ENCODE assay signal across 17 cellular contexts in the genomic region with DNA sequence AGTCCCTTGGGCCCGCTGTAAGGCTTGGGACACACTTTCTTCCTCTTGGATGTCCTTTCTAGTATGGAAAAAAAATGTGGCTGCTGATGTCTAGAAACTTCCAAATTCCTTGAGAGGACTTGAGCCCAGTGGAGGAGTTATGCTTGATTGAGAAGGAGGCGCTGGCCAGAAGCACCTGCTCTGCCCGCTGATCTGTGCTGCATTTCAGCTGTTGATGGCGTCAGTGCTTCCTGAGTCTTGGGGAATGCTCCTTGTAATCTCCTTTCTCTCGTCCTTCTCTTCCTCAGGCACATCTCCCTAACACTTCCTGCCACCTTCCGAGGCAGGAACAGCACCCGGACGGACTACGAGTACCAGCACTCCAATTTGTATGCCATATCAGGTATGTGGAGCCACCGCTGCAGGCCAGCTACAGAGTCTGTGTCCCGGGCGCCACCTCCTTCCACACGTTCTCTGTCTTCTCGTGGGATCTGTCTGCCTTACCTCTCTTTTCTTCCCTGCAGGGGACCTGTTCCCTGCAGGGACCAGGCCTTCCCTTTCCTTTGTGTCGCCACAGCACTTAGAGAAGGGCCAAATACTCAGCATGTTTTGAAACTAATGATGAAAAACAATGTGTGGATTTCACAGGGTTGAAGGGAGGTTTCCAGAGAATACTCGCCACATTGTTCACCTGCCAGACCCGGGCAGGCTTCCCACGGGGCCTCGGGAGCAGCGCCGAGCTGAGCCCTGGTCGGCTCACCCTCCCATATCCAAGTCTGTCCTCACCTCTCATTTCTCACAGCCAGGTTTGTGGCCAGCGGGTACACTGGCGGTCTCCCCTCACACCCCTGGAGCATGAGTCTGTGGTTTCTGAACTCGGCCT.
A peak's percentile ranks its signal among the peaks of the same experiment; 100 is the strongest.
DNase-seq lines count a peak whose midpoint lies in the region; ATAC-seq, FAIRE-seq and TF ChIP-seq lines count a peak whose summit lies in the region.
"Had no signal": no experiment of that assay in that cellular context is flagged by ENCODE, and none has a peak within 500 bp of the region (broad histone marks: within the 10 kb centered on the region; RNA-seq: fewer than 3 reads in every experiment).

No MANE protein-coding gene starts in this region.

- H3K9me2 ChIP-seq in GM23338 (ENCODE audit: insufficient read depth) = no peaks in the 10 kb centered on the region

- no peak overlapping the region for H2AFZ ChIP-seq in GM23338

- ATAC-seq in GM23338 (peak; percentile 84), HG03442 (IDR thresholded peaks at IDR 0.05; ENCODE audit: unreplicated experiment) (no peak)

- no peaks in the 10 kb centered on the region for H3K27me3 Mint-ChIP-seq in GM23338 (ENCODE audit: insufficient read depth, low read depth, poor library complexity)

- no peaks in the 10 kb centered on the region for H3F3A ChIP-seq in GM23338 (replicated peaks; ENCODE audit: low read depth)

- H3K4me2 ChIP-seq in BLaER1 = peak overlapping the region; percentile 64
- H3K4me2 ChIP-seq in GM23338 = peak overlapping the region; percentile 30; the same call in 1 of the 2 replicates

- H3K4me3 ChIP-seq in BLaER1 (no peak overlapping the region), GM23338 (no peak overlapping the region)

- FAIRE-seq in frontal cortex (lab: Jason Lieb, UNC) = no peak

- no peaks in the 10 kb centered on the region for H3K36me3 ChIP-seq in BLaER1
- no peaks in the 10 kb centered on the region; the same call in 1 of the 2 replicates for H3K36me3 ChIP-seq in GM23338 (ENCODE audit: insufficient read depth)
- H3K36me3 ChIP-seq: brain microvascular endothelial cell had no signal

- H3K4me1 Mint-ChIP-seq in GM23338 = peaks cover 46% of the 10 kb centered on the region

- H3K27ac ChIP-seq in BLaER1 (no peak overlapping the region), GM23338 (ENCODE audit: low read depth) (no peak overlapping the region)
- H3K27ac ChIP-seq: brain microvascular endothelial cell, foreskin keratinocyte had no signal

- peak overlapping the region; percentile 54; the same call in 1 of the 2 replicates for H3K27ac Mint-ChIP-seq in GM23338
- H3K27ac Mint-ChIP-seq: HFFc6 had no signal

- H3K9me3 ChIP-seq in BLaER1 = no peaks in the 10 kb centered on the region

- DNase-seq in GM23338 (ENCODE audit: low spot score) = peak; percentile 61
- DNase-seq in NCI-H774 (lab: John Stamatoyannopoulos, UW) = peak; percentile 68
- peak; percentile 45 for DNase-seq in iPS-NIHi7 (ENCODE audit: extremely low spot score)
- no peak for DNase-seq in frontal cortex (ENCODE audit: low spot score in 2 of 2)
- DNase-seq in NCI-H1694 (lab: John Stamatoyannopoulos, UW) = no peak
- DNase-seq in NCI-H1105 (lab: John Stamatoyannopoulos, UW) = no peak
- DNase-seq: activated CD4-positive, alpha-beta T cell treated with anti-CD3 and anti-CD28 coated beads, Interleukin-2, amount 50 U/mL, for 48 hours; activated gamma-delta T cell; DMS 273 treated with DMSO at 0.1 percent for 48 hours; RPMI8226; stimulated activated CD4-positive, alpha-beta T cell treated with anti-CD3 and anti-CD28 coated beads, Interleukin-2, amount 100 ng/mL, for 24 hours; trophoblast cell had no signal

- H3K79me2 ChIP-seq in GM23338 (replicated peaks; ENCODE audit: insufficient read depth) = no peaks in the 10 kb centered on the region

- H4K20me1 ChIP-seq in BLaER1 = no peaks in the 10 kb centered on the region
- no peaks in the 10 kb centered on the region; the same call in 1 of the 2 replicates for H4K20me1 ChIP-seq in GM23338 (replicated peaks; ENCODE audit: insufficient read depth)

- H3K36me3 Mint-ChIP-seq in GM23338 (ENCODE audit: low read depth) = no peaks in the 10 kb centered on the region

- no peak overlapping the region for H3K4me3 Mint-ChIP-seq in GM23338
- H3K4me3 Mint-ChIP-seq: HFFc6 had no signal

- H3K4me1 ChIP-seq in BLaER1 = peaks cover 53% of the 10 kb centered on the region
- peaks cover 11% of the 10 kb centered on the region for H3K4me1 ChIP-seq in GM23338 (ENCODE audit: insufficient read depth)
- H3K4me1 ChIP-seq: foreskin keratinocyte had no signal

- no peaks in the 10 kb centered on the region for H3K27me3 ChIP-seq in BLaER1
- no peaks in the 10 kb centered on the region for H3K27me3 ChIP-seq in GM23338 (ENCODE audit: insufficient read depth)
- H3K27me3 ChIP-seq: brain microvascular endothelial cell, foreskin keratinocyte had no signal

- TF ChIP-seq CTCF in GM23338 (conservative IDR thresholded peaks at IDR 0.05; ENCODE audit: low read depth in 2 of 2) = no peak

- no peak overlapping the region for H3K9ac ChIP-seq in BLaER1

- H3K9me3 Mint-ChIP-seq in GM23338 = no peaks in the 10 kb centered on the region
- H3K9me3 Mint-ChIP-seq: HFFc6 had no signal

TF ChIP-seq in GM23338, 12 proteins besides CTCF, POLR2A, EP300 and RAD21:
- TF ChIP-seq STAT1 (IDR thresholded peaks at IDR 0.05; ENCODE audit: unreplicated experiment) = no peak
- TF ChIP-seq, protein P1, sequence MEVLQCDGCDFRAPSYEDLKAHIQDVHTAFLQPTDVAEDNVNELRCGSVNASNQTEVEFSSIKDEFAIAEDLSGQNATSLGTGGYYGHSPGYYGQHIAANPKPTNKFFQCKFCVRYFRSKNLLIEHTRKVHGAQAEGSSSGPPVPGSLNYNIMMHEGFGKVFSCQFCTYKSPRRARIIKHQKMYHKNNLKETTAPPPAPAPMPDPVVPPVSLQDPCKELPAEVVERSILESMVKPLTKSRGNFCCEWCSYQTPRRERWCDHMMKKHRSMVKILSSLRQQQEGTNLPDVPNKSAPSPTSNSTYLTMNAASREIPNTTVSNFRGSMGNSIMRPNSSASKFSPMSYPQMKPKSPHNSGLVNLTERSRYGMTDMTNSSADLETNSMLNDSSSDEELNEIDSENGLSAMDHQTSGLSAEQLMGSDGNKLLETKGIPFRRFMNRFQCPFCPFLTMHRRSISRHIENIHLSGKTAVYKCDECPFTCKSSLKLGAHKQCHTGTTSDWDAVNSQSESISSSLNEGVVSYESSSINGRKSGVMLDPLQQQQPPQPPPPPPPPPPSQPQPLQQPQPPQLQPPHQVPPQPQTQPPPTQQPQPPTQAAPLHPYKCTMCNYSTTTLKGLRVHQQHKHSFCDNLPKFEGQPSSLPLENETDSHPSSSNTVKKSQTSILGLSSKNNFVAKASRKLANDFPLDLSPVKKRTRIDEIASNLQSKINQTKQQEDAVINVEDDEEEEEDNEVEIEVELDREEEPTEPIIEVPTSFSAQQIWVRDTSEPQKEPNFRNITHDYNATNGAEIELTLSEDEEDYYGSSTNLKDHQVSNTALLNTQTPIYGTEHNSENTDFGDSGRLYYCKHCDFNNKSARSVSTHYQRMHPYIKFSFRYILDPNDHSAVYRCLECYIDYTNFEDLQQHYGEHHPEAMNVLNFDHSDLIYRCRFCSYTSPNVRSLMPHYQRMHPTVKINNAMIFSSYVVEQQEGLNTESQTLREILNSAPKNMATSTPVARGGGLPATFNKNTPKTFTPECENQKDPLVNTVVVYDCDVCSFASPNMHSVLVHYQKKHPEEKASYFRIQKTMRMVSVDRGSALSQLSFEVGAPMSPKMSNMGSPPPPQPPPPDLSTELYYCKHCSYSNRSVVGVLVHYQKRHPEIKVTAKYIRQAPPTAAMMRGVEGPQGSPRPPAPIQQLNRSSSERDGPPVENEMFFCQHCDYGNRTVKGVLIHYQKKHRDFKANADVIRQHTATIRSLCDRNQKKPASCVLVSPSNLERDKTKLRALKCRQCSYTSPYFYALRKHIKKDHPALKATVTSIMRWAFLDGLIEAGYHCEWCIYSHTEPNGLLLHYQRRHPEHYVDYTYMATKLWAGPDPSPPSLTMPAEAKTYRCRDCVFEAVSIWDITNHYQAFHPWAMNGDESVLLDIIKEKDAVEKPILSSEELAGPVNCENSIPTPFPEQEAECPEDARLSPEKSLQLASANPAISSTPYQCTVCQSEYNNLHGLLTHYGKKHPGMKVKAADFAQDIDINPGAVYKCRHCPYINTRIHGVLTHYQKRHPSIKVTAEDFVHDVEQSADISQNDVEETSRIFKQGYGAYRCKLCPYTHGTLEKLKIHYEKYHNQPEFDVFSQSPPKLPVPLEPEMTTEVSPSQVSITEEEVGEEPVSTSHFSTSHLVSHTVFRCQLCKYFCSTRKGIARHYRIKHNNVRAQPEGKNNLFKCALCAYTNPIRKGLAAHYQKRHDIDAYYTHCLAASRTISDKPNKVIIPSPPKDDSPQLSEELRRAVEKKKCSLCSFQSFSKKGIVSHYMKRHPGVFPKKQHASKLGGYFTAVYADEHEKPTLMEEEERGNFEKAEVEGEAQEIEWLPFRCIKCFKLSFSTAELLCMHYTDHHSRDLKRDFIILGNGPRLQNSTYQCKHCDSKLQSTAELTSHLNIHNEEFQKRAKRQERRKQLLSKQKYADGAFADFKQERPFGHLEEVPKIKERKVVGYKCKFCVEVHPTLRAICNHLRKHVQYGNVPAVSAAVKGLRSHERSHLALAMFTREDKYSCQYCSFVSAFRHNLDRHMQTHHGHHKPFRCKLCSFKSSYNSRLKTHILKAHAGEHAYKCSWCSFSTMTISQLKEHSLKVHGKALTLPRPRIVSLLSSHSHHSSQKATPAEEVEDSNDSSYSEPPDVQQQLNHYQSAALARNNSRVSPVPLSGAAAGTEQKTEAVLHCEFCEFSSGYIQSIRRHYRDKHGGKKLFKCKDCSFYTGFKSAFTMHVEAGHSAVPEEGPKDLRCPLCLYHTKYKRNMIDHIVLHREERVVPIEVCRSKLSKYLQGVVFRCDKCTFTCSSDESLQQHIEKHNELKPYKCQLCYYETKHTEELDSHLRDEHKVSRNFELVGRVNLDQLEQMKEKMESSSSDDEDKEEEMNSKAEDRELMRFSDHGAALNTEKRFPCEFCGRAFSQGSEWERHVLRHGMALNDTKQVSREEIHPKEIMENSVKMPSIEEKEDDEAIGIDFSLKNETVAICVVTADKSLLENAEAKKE (CRISPR knock-in tag; IDR thresholded peaks at IDR 0.05) = peak; percentile 47; the same call in 1 of the 2 replicates
TF ChIP-seq in GM23338: peak in this region for 1.

Comparison
In these comparisons a context has a peak if more than half of its experiments do, and no peak if none do; other contexts are left out.
1. DNase-seq: peak in GM23338 (single experiment), NCI-H774 (single experiment) and iPS-NIHi7 (single experiment); none in frontal cortex (0 of 2), NCI-H1694 (single experiment) and NCI-H1105 (single experiment).